In genomic region chr4:156241896-156242295, GRCh38 we compare ENCODE assay signal across 4 cellular contexts.
"Had no signal": no experiment of that assay in that cellular context is flagged by ENCODE, and none has a peak within 500 bp of the region (broad histone marks: within the 10 kb centered on the region; RNA-seq: fewer than 3 reads in every experiment).

No MANE protein-coding gene starts in this region.

- H3K4me3 ChIP-seq: GM23338 had no signal

- H3K4me2 ChIP-seq: GM23338 had no signal

- H3K4me3 Mint-ChIP-seq: GM23338, H9 had no signal

- H3K9me3 Mint-ChIP-seq: GM23338, H9 had no signal

- H3K27ac Mint-ChIP-seq: GM23338, H9 had no signal

- H2AFZ ChIP-seq: GM23338 had no signal

- DNase-seq: H9, HCEC 1CT, IMR-90 had no signal
